In the genomic region with DNA sequence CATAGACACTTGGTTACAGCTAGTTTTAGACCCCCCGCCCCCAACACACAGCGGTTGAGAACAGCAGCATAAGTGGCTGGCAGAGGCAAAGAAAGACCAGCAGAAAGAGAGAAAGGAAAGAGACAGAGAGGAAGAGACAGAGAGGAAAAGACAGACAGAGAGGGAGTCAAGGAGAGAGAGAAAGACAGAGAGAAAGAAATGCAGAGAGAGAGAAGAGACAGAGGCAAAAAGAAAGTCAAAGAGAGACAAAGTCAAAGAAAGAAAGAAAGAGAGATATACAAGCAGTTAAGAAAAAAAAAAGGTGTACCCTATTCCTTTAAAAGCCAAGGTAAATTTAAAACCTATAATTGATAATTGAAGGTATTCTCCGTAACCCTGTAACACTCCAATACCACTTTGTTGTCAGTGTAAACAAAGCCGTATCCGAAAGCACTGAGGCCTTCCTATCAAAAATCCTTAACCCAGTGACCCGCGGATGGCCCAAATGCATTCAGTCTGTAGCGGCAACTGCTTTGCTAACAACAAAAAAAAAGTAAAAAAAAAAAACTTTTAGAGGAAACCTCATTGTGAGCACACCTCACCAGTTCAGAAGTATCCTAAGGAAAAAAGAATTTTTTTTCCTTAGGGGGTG, we compare ENCODE assay signal across 1 cellular context.
A peak's percentile ranks its signal among the peaks of the same experiment; 100 is the strongest.
TF ChIP-seq lines count a peak whose summit lies in the region.

No MANE protein-coding gene starts in this region.

TF ChIP-seq in K562, 482 proteins besides CTCF, POLR2A, EP300 and RAD21 (continued from another document and continues in another):
- TF ChIP-seq ZNF274 (IDR thresholded peaks at IDR 0.05; ENCODE audit: borderline replicate concordance, low read depth, low read length) (no peak), SMARCE1 (IDR thresholded peaks at IDR 0.05) (peak; percentile 74), ARID1B (IDR thresholded peaks at IDR 0.05) (peak; percentile 53), EHMT2 (IDR thresholded peaks at IDR 0.05) (peak; percentile 84), NFATC3 (IDR thresholded peaks at IDR 0.05) (0 out of 2 replicates have a peak, but pooled peaks have one; percentile 68), NR2C1 (IDR thresholded peaks at IDR 0.05) (0 out of 2 replicates have a peak, but pooled peaks have one; percentile 15), NR2C1 (tag; IDR thresholded peaks at IDR 0.05) (no peak), BCOR (IDR thresholded peaks at IDR 0.05) (peak; percentile 81), MED1 (CRISPR knock-in tag; IDR thresholded peaks at IDR 0.05; ENCODE audit: borderline replicate concordance) (no peak), THRAP3 (IDR thresholded peaks at IDR 0.05; ENCODE audit: borderline replicate concordance) (peak; percentile 89; the same call in 1 of the 2 replicates), YBX1 (IDR thresholded peaks at IDR 0.05) (peak; percentile 90; the same call in 1 of the 2 replicates), SNIP1 (IDR thresholded peaks at IDR 0.05; ENCODE audit: low read depth) (peak; percentile 65), EP400 (IDR thresholded peaks at IDR 0.05) (peak; percentile 35; the same call in 1 of the 2 replicates), NBN (IDR thresholded peaks at IDR 0.05; ENCODE audit: low read depth) (peak; percentile 85; the same call in 1 of the 2 replicates), CXXC5 (CRISPR knock-in tag; IDR thresholded peaks at IDR 0.05) (0 out of 2 replicates have a peak, but pooled peaks have one; percentile 4), ZFP30 (CRISPR knock-in tag; IDR thresholded peaks at IDR 0.05; ENCODE audit: borderline replicate concordance) (peak; percentile 42; the same call in 1 of the 2 replicates), ZNF707 (CRISPR knock-in tag; conservative IDR thresholded peaks at IDR 0.05) (no peak), NFE2 (IDR thresholded peaks at IDR 0.05; ENCODE audit: low read depth) (no peak), POLR2B (IDR thresholded peaks at IDR 0.05; ENCODE audit: low read depth, partially characterized antibody) (peak; percentile 49), TAL1 (IDR thresholded peaks at IDR 0.05) (0 out of 2 replicates have a peak, but pooled peaks have one; percentile 14), FOXK2 (conservative IDR thresholded peaks at IDR 0.05 in 1 of 2, IDR thresholded peaks at IDR 0.05 in 1 of 2; ENCODE audit: low read depth in 2 of 2) (peak; percentile 83 to 89), ELF4 (CRISPR knock-in tag; IDR thresholded peaks at IDR 0.05) (peak; percentile 90), LCOR (CRISPR knock-in tag; IDR thresholded peaks at IDR 0.05) (no peak)
- TF ChIP-seq, protein P1, sequence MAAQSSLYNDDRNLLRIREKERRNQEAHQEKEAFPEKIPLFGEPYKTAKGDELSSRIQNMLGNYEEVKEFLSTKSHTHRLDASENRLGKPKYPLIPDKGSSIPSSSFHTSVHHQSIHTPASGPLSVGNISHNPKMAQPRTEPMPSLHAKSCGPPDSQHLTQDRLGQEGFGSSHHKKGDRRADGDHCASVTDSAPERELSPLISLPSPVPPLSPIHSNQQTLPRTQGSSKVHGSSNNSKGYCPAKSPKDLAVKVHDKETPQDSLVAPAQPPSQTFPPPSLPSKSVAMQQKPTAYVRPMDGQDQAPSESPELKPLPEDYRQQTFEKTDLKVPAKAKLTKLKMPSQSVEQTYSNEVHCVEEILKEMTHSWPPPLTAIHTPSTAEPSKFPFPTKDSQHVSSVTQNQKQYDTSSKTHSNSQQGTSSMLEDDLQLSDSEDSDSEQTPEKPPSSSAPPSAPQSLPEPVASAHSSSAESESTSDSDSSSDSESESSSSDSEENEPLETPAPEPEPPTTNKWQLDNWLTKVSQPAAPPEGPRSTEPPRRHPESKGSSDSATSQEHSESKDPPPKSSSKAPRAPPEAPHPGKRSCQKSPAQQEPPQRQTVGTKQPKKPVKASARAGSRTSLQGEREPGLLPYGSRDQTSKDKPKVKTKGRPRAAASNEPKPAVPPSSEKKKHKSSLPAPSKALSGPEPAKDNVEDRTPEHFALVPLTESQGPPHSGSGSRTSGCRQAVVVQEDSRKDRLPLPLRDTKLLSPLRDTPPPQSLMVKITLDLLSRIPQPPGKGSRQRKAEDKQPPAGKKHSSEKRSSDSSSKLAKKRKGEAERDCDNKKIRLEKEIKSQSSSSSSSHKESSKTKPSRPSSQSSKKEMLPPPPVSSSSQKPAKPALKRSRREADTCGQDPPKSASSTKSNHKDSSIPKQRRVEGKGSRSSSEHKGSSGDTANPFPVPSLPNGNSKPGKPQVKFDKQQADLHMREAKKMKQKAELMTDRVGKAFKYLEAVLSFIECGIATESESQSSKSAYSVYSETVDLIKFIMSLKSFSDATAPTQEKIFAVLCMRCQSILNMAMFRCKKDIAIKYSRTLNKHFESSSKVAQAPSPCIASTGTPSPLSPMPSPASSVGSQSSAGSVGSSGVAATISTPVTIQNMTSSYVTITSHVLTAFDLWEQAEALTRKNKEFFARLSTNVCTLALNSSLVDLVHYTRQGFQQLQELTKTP (IDR thresholded peaks at IDR 0.05; ENCODE audit: low read depth in 1 of 2, partially characterized antibody in 2 of 2): peak; percentile 77 to 84
- TF ChIP-seq, protein P2, sequence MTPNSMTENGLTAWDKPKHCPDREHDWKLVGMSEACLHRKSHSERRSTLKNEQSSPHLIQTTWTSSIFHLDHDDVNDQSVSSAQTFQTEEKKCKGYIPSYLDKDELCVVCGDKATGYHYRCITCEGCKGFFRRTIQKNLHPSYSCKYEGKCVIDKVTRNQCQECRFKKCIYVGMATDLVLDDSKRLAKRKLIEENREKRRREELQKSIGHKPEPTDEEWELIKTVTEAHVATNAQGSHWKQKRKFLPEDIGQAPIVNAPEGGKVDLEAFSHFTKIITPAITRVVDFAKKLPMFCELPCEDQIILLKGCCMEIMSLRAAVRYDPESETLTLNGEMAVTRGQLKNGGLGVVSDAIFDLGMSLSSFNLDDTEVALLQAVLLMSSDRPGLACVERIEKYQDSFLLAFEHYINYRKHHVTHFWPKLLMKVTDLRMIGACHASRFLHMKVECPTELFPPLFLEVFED (CRISPR knock-in tag; conservative IDR thresholded peaks at IDR 0.05): peak; percentile 91
- TF ChIP-seq, protein P3, sequence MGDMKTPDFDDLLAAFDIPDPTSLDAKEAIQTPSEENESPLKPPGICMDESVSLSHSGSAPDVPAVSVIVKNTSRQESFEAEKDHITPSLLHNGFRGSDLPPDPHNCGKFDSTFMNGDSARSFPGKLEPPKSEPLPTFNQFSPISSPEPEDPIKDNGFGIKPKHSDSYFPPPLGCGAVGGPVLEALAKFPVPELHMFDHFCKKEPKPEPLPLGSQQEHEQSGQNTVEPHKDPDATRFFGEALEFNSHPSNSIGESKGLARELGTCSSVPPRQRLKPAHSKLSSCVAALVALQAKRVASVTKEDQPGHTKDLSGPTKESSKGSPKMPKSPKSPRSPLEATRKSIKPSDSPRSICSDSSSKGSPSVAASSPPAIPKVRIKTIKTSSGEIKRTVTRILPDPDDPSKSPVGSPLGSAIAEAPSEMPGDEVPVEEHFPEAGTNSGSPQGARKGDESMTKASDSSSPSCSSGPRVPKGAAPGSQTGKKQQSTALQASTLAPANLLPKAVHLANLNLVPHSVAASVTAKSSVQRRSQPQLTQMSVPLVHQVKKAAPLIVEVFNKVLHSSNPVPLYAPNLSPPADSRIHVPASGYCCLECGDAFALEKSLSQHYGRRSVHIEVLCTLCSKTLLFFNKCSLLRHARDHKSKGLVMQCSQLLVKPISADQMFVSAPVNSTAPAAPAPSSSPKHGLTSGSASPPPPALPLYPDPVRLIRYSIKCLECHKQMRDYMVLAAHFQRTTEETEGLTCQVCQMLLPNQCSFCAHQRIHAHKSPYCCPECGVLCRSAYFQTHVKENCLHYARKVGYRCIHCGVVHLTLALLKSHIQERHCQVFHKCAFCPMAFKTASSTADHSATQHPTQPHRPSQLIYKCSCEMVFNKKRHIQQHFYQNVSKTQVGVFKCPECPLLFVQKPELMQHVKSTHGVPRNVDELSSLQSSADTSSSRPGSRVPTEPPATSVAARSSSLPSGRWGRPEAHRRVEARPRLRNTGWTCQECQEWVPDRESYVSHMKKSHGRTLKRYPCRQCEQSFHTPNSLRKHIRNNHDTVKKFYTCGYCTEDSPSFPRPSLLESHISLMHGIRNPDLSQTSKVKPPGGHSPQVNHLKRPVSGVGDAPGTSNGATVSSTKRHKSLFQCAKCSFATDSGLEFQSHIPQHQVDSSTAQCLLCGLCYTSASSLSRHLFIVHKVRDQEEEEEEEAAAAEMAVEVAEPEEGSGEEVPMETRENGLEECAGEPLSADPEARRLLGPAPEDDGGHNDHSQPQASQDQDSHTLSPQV (IDR thresholded peaks at IDR 0.05): peak; percentile 34; the same call in 1 of the 2 replicates
- TF ChIP-seq, protein P4, sequence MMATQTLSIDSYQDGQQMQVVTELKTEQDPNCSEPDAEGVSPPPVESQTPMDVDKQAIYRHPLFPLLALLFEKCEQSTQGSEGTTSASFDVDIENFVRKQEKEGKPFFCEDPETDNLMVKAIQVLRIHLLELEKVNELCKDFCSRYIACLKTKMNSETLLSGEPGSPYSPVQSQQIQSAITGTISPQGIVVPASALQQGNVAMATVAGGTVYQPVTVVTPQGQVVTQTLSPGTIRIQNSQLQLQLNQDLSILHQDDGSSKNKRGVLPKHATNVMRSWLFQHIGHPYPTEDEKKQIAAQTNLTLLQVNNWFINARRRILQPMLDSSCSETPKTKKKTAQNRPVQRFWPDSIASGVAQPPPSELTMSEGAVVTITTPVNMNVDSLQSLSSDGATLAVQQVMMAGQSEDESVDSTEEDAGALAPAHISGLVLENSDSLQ (IDR thresholded peaks at IDR 0.05): peak; percentile 37; the same call in 1 of the 2 replicates
- TF ChIP-seq, protein P5, sequence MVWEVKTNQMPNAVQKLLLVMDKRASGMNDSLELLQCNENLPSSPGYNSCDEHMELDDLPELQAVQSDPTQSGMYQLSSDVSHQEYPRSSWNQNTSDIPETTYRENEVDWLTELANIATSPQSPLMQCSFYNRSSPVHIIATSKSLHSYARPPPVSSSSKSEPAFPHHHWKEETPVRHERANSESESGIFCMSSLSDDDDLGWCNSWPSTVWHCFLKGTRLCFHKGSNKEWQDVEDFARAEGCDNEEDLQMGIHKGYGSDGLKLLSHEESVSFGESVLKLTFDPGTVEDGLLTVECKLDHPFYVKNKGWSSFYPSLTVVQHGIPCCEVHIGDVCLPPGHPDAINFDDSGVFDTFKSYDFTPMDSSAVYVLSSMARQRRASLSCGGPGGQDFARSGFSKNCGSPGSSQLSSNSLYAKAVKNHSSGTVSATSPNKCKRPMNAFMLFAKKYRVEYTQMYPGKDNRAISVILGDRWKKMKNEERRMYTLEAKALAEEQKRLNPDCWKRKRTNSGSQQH (CRISPR knock-in tag; IDR thresholded peaks at IDR 0.05): peak; percentile 84
- TF ChIP-seq, protein P6, sequence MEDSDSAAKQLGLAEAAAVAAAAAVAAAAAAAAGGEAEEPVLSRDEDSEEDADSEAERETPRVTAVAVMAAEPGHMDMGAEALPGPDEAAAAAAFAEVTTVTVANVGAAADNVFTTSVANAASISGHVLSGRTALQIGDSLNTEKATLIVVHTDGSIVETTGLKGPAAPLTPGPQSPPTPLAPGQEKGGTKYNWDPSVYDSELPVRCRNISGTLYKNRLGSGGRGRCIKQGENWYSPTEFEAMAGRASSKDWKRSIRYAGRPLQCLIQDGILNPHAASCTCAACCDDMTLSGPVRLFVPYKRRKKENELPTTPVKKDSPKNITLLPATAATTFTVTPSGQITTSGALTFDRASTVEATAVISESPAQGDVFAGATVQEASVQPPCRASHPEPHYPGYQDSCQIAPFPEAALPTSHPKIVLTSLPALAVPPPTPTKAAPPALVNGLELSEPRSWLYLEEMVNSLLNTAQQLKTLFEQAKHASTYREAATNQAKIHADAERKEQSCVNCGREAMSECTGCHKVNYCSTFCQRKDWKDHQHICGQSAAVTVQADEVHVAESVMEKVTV (CRISPR knock-in tag; IDR thresholded peaks at IDR 0.05): peak; percentile 31; the same call in 1 of the 2 replicates
- TF ChIP-seq, protein P7, sequence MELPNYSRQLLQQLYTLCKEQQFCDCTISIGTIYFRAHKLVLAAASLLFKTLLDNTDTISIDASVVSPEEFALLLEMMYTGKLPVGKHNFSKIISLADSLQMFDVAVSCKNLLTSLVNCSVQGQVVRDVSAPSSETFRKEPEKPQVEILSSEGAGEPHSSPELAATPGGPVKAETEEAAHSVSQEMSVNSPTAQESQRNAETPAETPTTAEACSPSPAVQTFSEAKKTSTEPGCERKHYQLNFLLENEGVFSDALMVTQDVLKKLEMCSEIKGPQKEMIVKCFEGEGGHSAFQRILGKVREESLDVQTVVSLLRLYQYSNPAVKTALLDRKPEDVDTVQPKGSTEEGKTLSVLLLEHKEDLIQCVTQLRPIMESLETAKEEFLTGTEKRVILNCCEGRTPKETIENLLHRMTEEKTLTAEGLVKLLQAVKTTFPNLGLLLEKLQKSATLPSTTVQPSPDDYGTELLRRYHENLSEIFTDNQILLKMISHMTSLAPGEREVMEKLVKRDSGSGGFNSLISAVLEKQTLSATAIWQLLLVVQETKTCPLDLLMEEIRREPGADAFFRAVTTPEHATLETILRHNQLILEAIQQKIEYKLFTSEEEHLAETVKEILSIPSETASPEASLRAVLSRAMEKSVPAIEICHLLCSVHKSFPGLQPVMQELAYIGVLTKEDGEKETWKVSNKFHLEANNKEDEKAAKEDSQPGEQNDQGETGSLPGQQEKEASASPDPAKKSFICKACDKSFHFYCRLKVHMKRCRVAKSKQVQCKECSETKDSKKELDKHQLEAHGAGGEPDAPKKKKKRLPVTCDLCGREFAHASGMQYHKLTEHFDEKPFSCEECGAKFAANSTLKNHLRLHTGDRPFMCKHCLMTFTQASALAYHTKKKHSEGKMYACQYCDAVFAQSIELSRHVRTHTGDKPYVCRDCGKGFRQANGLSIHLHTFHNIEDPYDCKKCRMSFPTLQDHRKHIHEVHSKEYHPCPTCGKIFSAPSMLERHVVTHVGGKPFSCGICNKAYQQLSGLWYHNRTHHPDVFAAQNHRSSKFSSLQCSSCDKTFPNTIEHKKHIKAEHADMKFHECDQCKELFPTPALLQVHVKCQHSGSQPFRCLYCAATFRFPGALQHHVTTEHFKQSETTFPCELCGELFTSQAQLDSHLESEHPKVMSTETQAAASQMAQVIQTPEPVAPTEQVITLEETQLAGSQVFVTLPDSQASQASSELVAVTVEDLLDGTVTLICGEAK (IDR thresholded peaks at IDR 0.05): peak; percentile 71
- TF ChIP-seq, protein P7 (CRISPR knock-in tag; IDR thresholded peaks at IDR 0.05): no peak
